ENCODE assay signal across 17 cellular contexts in genomic region chr1:64969305-64970066, GRCh38. TPM values are rescaled to one million over a fixed set of nuclear protein-coding genes. Genes with fewer than 3 reads are reported as not detected.
DNase-seq lines count a peak whose midpoint lies in the region; ATAC-seq and TF ChIP-seq lines count a peak whose summit lies in the region.
"Had no signal": no experiment of that assay in that cellular context is flagged by ENCODE, and none has a peak within 500 bp of the region (broad histone marks: within the 10 kb centered on the region; RNA-seq: fewer than 3 reads in every experiment).

No MANE protein-coding gene starts in this region.

- H3K4me1 ChIP-seq in HCT116 (ENCODE audit: control insufficient read depth in 1 of 2, insufficient read depth in 2 of 2, low read length in 2 of 2) (peaks cover 8 to 18% of the 10 kb centered on the region in 2 experiments; a peak in 3 of 4 replicates), RWPE2 (ENCODE audit: insufficient read depth, poor library complexity, severe bottlenecking) (no peaks in the 10 kb centered on the region), stomach (peaks cover 5 to 17% (median 11%) of the 10 kb centered on the region in 4 donors)

- BruUV-seq in HCT116 (replicated peaks; lab: Mats Ljungman, UMichigan): no TSS peak

- intact Hi-C loops in HCT116 (cut with micrococcal nuclease): loop anchor here (5.0 to 10.0 kb wide), 2 partner anchors 105 to 282 kb away; no protein-coding TSS in a partner anchor
- intact Hi-C loops in stomach (cut with DNase I; ENCODE audit: low total_unique reads): no loop called here
- intact Hi-C loops in activated T-helper 1 cell treated with anti-CD3 and anti-CD28 coated beads, Interleukin-12 subunit alpha, Interleukin-12 subunit beta, Interleukin-2, Interleukin-4 antibody, amounts not matched to agents 30 ng/mL and 10 ng/mL and 1 ng/mL, durations not matched to agents 14 hours and 24 hours and 36 hours (cut with micrococcal nuclease): loop anchor here (5.0 to 10.0 kb wide), 6 partner anchors 142 to 1375 kb away; partner anchors contain the start of genes AK4 and PGM1

- CTCF ChIA-PET in HCT116 (lab: Charles Lee): interaction anchor here (0.7 kb wide), 1 partner anchor 9 kb away, joined by 3 read pairs; no protein-coding TSS in a partner anchor

- H3K27ac Mint-ChIP-seq in activated T-helper 1 cell treated with anti-CD3 and anti-CD28 coated beads, Interleukin-12 subunit alpha, Interleukin-12 subunit beta, Interleukin-2, Interleukin-4 antibody, amounts not matched to agents 30 ng/mL and 10 ng/mL and 1 ng/mL, durations not matched to agents 14 hours and 24 hours and 36 hours: no peak overlapping the region
- H3K27ac Mint-ChIP-seq: activated CD4-positive, alpha-beta memory T cell treated with anti-CD3 and anti-CD28 coated beads for 36 hours; activated naive CD8-positive, alpha-beta T cell treated with anti-CD3 and anti-CD28 coated beads, Interleukin-2, amount 10 ng/mL, durations not matched to agents 7 days and 5 days had no signal

- TF ChIP-seq EP300 in stomach (IDR thresholded peaks at IDR 0.05): no peak

- H3K36me3 ChIP-seq in HCT116 (ENCODE audit: control insufficient read depth in 1 of 2, insufficient read depth in 2 of 2, low read length in 2 of 2) (no peaks in the 10 kb centered on the region), RWPE2 (ENCODE audit: low read depth) (no peaks in the 10 kb centered on the region), stomach (no peaks in the 10 kb centered on the region)
- H3K36me3 ChIP-seq: cardiac muscle cell, sigmoid colon had no signal

- TF ChIP-seq CTCF in HCT116 (IDR thresholded peaks at IDR 0.05 in 2 of 3, conservative IDR thresholded peaks at IDR 0.05 in 1 of 3; ENCODE audit: borderline replicate concordance in 1 of 3, insufficient read depth in 1 of 3, low read depth in 2 of 3, low read length in 2 of 3) (peak in 1 of 3 experiments; percentile 25; a peak in 3 of 6 replicates), RWPE2 (IDR thresholded peaks at IDR 0.05; ENCODE audit: poor library complexity, severe bottlenecking) (peak; percentile 10), stomach (IDR thresholded peaks at IDR 0.05) (no peak)

- H3K9me3 ChIP-seq in HCT116 (ENCODE audit: control insufficient read depth in 1 of 2, insufficient read depth in 1 of 2, low read depth in 1 of 2, low read length in 2 of 2) (no peaks in the 10 kb centered on the region), RWPE2 (ENCODE audit: severe bottlenecking) (no peaks in the 10 kb centered on the region), stomach (no peaks in the 10 kb centered on the region)
- H3K9me3 ChIP-seq: sigmoid colon had no signal

- no peak for ATAC-seq in HCT116
- no peak for ATAC-seq in RWPE2 (ENCODE audit: low read depth)

- H3K27me3 ChIP-seq in HCT116 (ENCODE audit: insufficient read depth, low read length): no peaks in the 10 kb centered on the region
- no peaks in the 10 kb centered on the region for H3K27me3 ChIP-seq in RWPE2 (ENCODE audit: insufficient read depth, poor library complexity, severe bottlenecking)
- no peaks in the 10 kb centered on the region for H3K27me3 ChIP-seq in stomach
- H3K27me3 ChIP-seq: cardiac muscle cell, sigmoid colon had no signal

- peaks cover 3% of the 10 kb centered on the region for H3K36me3 Mint-ChIP-seq in activated T-helper 1 cell treated with anti-CD3 and anti-CD28 coated beads, Interleukin-12 subunit alpha, Interleukin-12 subunit beta, Interleukin-2, Interleukin-4 antibody, amounts not matched to agents 30 ng/mL and 10 ng/mL and 1 ng/mL, durations not matched to agents 14 hours and 24 hours and 36 hours (ENCODE audit: low read depth)
- H3K36me3 Mint-ChIP-seq: activated CD4-positive, alpha-beta memory T cell treated with anti-CD3 and anti-CD28 coated beads for 36 hours had no signal

- no peaks in the 10 kb centered on the region for H4K20me1 ChIP-seq in HCT116 (ENCODE audit: insufficient read depth)

- peak; percentile 61 for TF ChIP-seq RAD21 in HCT116 (IDR thresholded peaks at IDR 0.05; ENCODE audit: low read depth)

- peaks cover 27% of the 10 kb centered on the region for H3K4me1 Mint-ChIP-seq in activated T-helper 1 cell treated with anti-CD3 and anti-CD28 coated beads, Interleukin-12 subunit alpha, Interleukin-12 subunit beta, Interleukin-2, Interleukin-4 antibody, amounts not matched to agents 30 ng/mL and 10 ng/mL and 1 ng/mL, durations not matched to agents 14 hours and 24 hours and 36 hours (ENCODE audit: low read depth)

- H3K9me2 ChIP-seq in HCT116 (ENCODE audit: insufficient read depth): no peaks in the 10 kb centered on the region

- no peak overlapping the region for H2AFZ ChIP-seq in HCT116 (ENCODE audit: low read depth, low read length, poor library complexity, severe bottlenecking)

- H3K9me3 Mint-ChIP-seq in activated T-helper 1 cell treated with anti-CD3 and anti-CD28 coated beads, Interleukin-12 subunit alpha, Interleukin-12 subunit beta, Interleukin-2, Interleukin-4 antibody, amounts not matched to agents 30 ng/mL and 10 ng/mL and 1 ng/mL, durations not matched to agents 14 hours and 24 hours and 36 hours: no peaks in the 10 kb centered on the region
- H3K9me3 Mint-ChIP-seq: activated CD4-positive, alpha-beta memory T cell treated with anti-CD3 and anti-CD28 coated beads for 36 hours; activated naive CD8-positive, alpha-beta T cell treated with anti-CD3 and anti-CD28 coated beads, Interleukin-2, amount 10 ng/mL, durations not matched to agents 7 days and 5 days had no signal

- no peak overlapping the region for H3K4me3 ChIP-seq in HCT116 (replicated peaks in 1 of 2; ENCODE audit: low read depth in 1 of 2, low read length in 2 of 2)
- no peak overlapping the region for H3K4me3 ChIP-seq in RWPE2 (ENCODE audit: severe bottlenecking)
- no peak overlapping the region for H3K4me3 ChIP-seq in stomach
- H3K4me3 ChIP-seq: cardiac muscle cell, sigmoid colon had no signal

- H3K79me2 ChIP-seq in HCT116 (ENCODE audit: insufficient read depth, low read length): peaks cover 14% of the 10 kb centered on the region

- H3K27me3 Mint-ChIP-seq in activated T-helper 1 cell treated with anti-CD3 and anti-CD28 coated beads, Interleukin-12 subunit alpha, Interleukin-12 subunit beta, Interleukin-2, Interleukin-4 antibody, amounts not matched to agents 30 ng/mL and 10 ng/mL and 1 ng/mL, durations not matched to agents 14 hours and 24 hours and 36 hours (ENCODE audit: insufficient read depth): peaks cover 5% of the 10 kb centered on the region
- H3K27me3 Mint-ChIP-seq: activated CD4-positive, alpha-beta memory T cell treated with anti-CD3 and anti-CD28 coated beads for 36 hours; activated naive CD8-positive, alpha-beta T cell treated with anti-CD3 and anti-CD28 coated beads, Interleukin-2, amount 10 ng/mL, durations not matched to agents 7 days and 5 days had no signal

- no peak overlapping the region for H3K4me2 ChIP-seq in HCT116 (ENCODE audit: low read length)

- 72 to 76% (median 76%) methylated on average over 9 of the region's 9 CpGs for WGBS in stomach, 5 donors

- TF ChIP-seq POLR2A in HCT116 (IDR thresholded peaks at IDR 0.05; ENCODE audit: borderline replicate concordance, extremely low read depth, insufficient read depth, insufficient read length) (no peak), stomach (IDR thresholded peaks at IDR 0.05) (no peak)

- POLR2A ChIA-PET in HCT116 (lab: Charles Lee): no interaction called here

- no peak overlapping the region for H3K9ac ChIP-seq in HCT116 (ENCODE audit: low read length)

- no peak overlapping the region for H3K27ac ChIP-seq in HCT116 (ENCODE audit: low read depth, low read length)
- no peak overlapping the region for H3K27ac ChIP-seq in RWPE2 (ENCODE audit: poor library complexity, severe bottlenecking)
- no peak overlapping the region for H3K27ac ChIP-seq in stomach
- H3K27ac ChIP-seq: cardiac muscle cell, sigmoid colon had no signal

- RAD21 ChIA-PET in HCT116 (lab: Charles Lee; ENCODE audit: low non-redundant PET in 1 of 2, low total read pairs in 2 of 2, uncharacterized antibody in 2 of 2, unreplicated experiment in 2 of 2): interaction anchor here in 1 of 2 experiments (0.6 kb wide), 2 partner anchors 104 to 701 kb away, joined by 4 read pairs; no protein-coding TSS in a partner anchor

- H3K4me3 Mint-ChIP-seq in activated T-helper 1 cell treated with anti-CD3 and anti-CD28 coated beads, Interleukin-12 subunit alpha, Interleukin-12 subunit beta, Interleukin-2, Interleukin-4 antibody, amounts not matched to agents 30 ng/mL and 10 ng/mL and 1 ng/mL, durations not matched to agents 14 hours and 24 hours and 36 hours: no peak overlapping the region
- H3K4me3 Mint-ChIP-seq: activated CD4-positive, alpha-beta memory T cell treated with anti-CD3 and anti-CD28 coated beads for 36 hours; activated naive CD8-positive, alpha-beta T cell treated with anti-CD3 and anti-CD28 coated beads, Interleukin-2, amount 10 ng/mL, durations not matched to agents 7 days and 5 days had no signal

- DNase-seq in AG08395 (ENCODE audit: low spot score): peak; percentile 26
- DNase-seq in HCT116 (ENCODE audit: low read depth, low spot score): no peak
- no peak for DNase-seq in RWPE2 (ENCODE audit: low spot score)
- peak; percentile 13 for DNase-seq in hepatic stellate cell (ENCODE audit: low spot score)
- DNase-seq in stomach: no peak
- no peak for DNase-seq in pons (ENCODE audit: low spot score)
- no peak for DNase-seq in activated T-helper 1 cell treated with anti-CD3 and anti-CD28 coated beads, Interleukin-12 subunit alpha, Interleukin-12 subunit beta, Interleukin-2, Interleukin-4 antibody, amounts not matched to agents 30 ng/mL and 10 ng/mL and 1 ng/mL, durations not matched to agents 14 hours and 24 hours and 36 hours (ENCODE audit: low spot score)
- DNase-seq in NCI-H2196 (lab: John Stamatoyannopoulos, UW; ENCODE audit: unreplicated experiment): no peak
- DNase-seq: activated CD4-positive, alpha-beta memory T cell treated with anti-CD3 and anti-CD28 coated beads for 36 hours; activated naive CD8-positive, alpha-beta T cell treated with anti-CD3 and anti-CD28 coated beads, Interleukin-2, amount 10 ng/mL, durations not matched to agents 7 days and 5 days; activated T-cell treated with anti-CD3 and anti-CD28 coated beads, Interleukin-2, amount 50 U/mL, for 48 hours; KG1; NCI-H1436 treated with DMSO at 0.1 percent for 48 hours; NCI-H446 treated with DMSO at 0.1 percent for 48 hours; sigmoid colon; substantia nigra had no signal

TF ChIP-seq in HCT116, 20 proteins besides CTCF, POLR2A, EP300 and RAD21:
- TF ChIP-seq CBX3 (IDR thresholded peaks at IDR 0.05; ENCODE audit: low read depth) (no peak), CEBPB (IDR thresholded peaks at IDR 0.05; ENCODE audit: low read depth) (no peak), EZH2 (IDR thresholded peaks at IDR 0.05) (no peak)

RNA-seq across cellular contexts. Expression of gene JAK1, which starts 3.1 kb away (rescaled TPM):
- total RNA-seq in HCT116 (2021; ENCODE audit: unreplicated experiment) (53.2 TPM), stomach (100 to 1,000 TPM in 3 of 5 donors, 10 to 100 TPM in 2; 69.2 to 149 (median 106) TPM)
- 36.3 and 38.1 TPM in 2 replicates for polyA plus RNA-seq in HCT116 (2012)
- polyA plus RNA-seq in stomach: 10 to 100 TPM; 21.3 to 44.0 (median 28.3) TPM
- total RNA-seq in activated T-helper 1 cell treated with anti-CD3 and anti-CD28 coated beads, Interleukin-12 subunit alpha, Interleukin-12 subunit beta, Interleukin-2, Interleukin-4 antibody, amounts not matched to agents 30 ng/mL and 10 ng/mL and 1 ng/mL, durations not matched to agents 14 hours and 24 hours and 36 hours: 102 TPM in 2 replicates

Comparison
In these comparisons a context has a peak if more than half of its experiments do, and no peak if none do; other contexts are left out.
1. DNase-seq: peak in AG08395 (single experiment) and hepatic stellate cell (single experiment); none in HCT116 (single experiment), RWPE2 (single experiment), stomach (single experiment), pons (single experiment), activated T-helper 1 cell treated with anti-CD3 and anti-CD28 coated beads, Interleukin-12 subunit alpha, Interleukin-12 subunit beta, Interleukin-2, Interleukin-4 antibody, amounts not matched to agents 30 ng/mL and 10 ng/mL and 1 ng/mL, durations not matched to agents 14 hours and 24 hours and 36 hours (single experiment) and NCI-H2196 (single experiment).